Comparison of ENCODE assay signal across 8 cellular contexts in the genomic region with DNA sequence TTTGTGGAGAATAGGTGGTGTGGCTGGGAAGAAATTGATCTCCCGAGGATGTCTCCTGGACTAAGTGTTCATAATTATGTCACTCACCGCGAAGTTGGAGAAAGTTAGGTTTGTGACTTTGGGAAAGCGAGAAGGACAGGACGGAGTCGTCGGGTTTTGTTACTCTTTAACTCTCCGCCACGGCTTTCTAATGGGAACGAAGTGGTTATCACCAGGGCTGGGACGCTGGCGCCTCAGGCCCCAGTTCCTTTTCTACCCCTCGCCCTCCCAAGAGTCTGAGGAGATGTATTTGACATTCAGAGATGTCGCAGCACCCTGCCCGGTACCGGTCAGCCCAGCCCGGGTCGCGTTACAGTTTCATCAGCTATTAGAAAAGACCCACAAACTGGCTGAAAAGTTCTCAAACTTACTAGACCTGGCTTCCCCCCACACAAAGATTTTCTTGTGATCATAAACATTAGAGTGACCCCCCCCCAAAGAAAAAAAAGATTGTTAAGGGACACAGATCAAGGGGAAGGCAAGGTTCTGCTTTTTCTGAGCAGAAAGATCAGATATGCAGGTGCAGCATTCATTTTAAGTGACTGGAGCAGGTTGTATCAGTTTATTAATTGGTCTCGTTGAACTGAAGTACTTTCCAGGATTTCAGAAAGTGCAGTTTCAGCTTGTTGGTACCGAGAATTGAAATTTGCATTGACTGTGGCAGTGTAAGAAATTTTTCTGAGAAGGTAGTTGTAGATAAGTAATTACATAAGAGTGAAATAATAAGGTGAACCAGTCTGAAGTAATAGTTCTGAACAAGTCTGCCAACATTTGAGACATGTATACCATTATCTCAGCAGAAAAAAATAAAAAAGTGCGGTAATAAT. TPM values are rescaled to one million over a fixed set of nuclear protein-coding genes. Genes with fewer than 3 reads are reported as not detected.
DNase-seq lines count a peak whose midpoint lies in the region; ATAC-seq and TF ChIP-seq lines count a peak whose summit lies in the region.

No MANE protein-coding gene starts in this region.

- peaks cover 20% of the 10 kb centered on the region for H3K36me3 ChIP-seq in BE2C
- H3K36me3 ChIP-seq in iPS DF 6.9 (ENCODE audit: control insufficient read depth, insufficient read depth, low read length) = peaks cover 8% of the 10 kb centered on the region

- H3K4me1 Mint-ChIP-seq in activated T-helper 1 cell treated with anti-CD3 and anti-CD28 coated beads, Interleukin-12 subunit alpha, Interleukin-12 subunit beta, Interleukin-2, Interleukin-4 antibody, amounts not matched to agents 30 ng/mL and 10 ng/mL and 1 ng/mL, durations not matched to agents 14 hours and 24 hours and 36 hours (ENCODE audit: low read depth) = peaks cover 36% of the 10 kb centered on the region
- H3K4me1 Mint-ChIP-seq in stimulated activated effector memory CD8-positive, alpha-beta T cell treated with anti-CD3 and anti-CD28 coated beads, Interleukin-12 subunit alpha, Interleukin-12 subunit beta, amount 100 ng/mL, for 72 hours = peaks cover 30% of the 10 kb centered on the region

- intact Hi-C loops in activated T-helper 1 cell treated with anti-CD3 and anti-CD28 coated beads, Interleukin-12 subunit alpha, Interleukin-12 subunit beta, Interleukin-2, Interleukin-4 antibody, amounts not matched to agents 30 ng/mL and 10 ng/mL and 1 ng/mL, durations not matched to agents 14 hours and 24 hours and 36 hours (cut with micrococcal nuclease) = loop anchor here (1.0 to 10.0 kb wide), 9 partner anchors 223 to 705 kb away; a partner anchor contains a TSS

- no peaks in the 10 kb centered on the region for H3K9me3 ChIP-seq in BE2C
- no peaks in the 10 kb centered on the region for H3K9me3 ChIP-seq in iPS DF 6.9 (ENCODE audit: control insufficient read depth, insufficient read depth, low read length)

- ATAC-seq in stimulated activated effector memory CD8-positive, alpha-beta T cell treated with anti-CD3 and anti-CD28 coated beads, Interleukin-12 subunit alpha, Interleukin-12 subunit beta, amount 100 ng/mL, for 72 hours = no peak
- ATAC-seq in HG03280 (IDR thresholded peaks at IDR 0.05; ENCODE audit: unreplicated experiment) = no peak

- peak; percentile 28 for DNase-seq in BE2C
- peak in 1 of 2 experiments; percentile 42 for DNase-seq in HL-60 (ENCODE audit: low read depth in 1 of 2, low spot score in 1 of 2)
- DNase-seq in activated T-helper 1 cell treated with anti-CD3 and anti-CD28 coated beads, Interleukin-12 subunit alpha, Interleukin-12 subunit beta, Interleukin-2, Interleukin-4 antibody, amounts not matched to agents 30 ng/mL and 10 ng/mL and 1 ng/mL, durations not matched to agents 14 hours and 24 hours and 36 hours (ENCODE audit: low spot score) = no peak
- no peak for DNase-seq in iPS DF 6.9 (ENCODE audit: low read depth, low spot score)
- no peak for DNase-seq in stimulated activated effector memory CD8-positive, alpha-beta T cell treated with anti-CD3 and anti-CD28 coated beads, Interleukin-12 subunit alpha, Interleukin-12 subunit beta, amount 100 ng/mL, for 72 hours (ENCODE audit: low spot score in 2 of 2)
- no peak for DNase-seq in activated gamma-delta T cell treated with Interleukin-2 at 50 U/mL for 16 hours
- no peak for DNase-seq in ureter (ENCODE audit: low spot score)

- H3K4me3 ChIP-seq in BE2C (ENCODE audit: low read depth, low read length) (peak overlapping the region; percentile 91), HL-60 (replicated peaks; ENCODE audit: insufficient read depth, low read length) (peak overlapping the region; percentile 57), iPS DF 6.9 (ENCODE audit: low read length) (peak overlapping the region; percentile 62; the same call in 1 of the 2 replicates)

- TF ChIP-seq CTCF in BE2C (IDR thresholded peaks at IDR 0.05; ENCODE audit: low read depth, low read length) (no peak), HL-60 (IDR thresholded peaks at IDR 0.05; ENCODE audit: insufficient read depth, low read length) (no peak)

- H3K27ac Mint-ChIP-seq in activated T-helper 1 cell treated with anti-CD3 and anti-CD28 coated beads, Interleukin-12 subunit alpha, Interleukin-12 subunit beta, Interleukin-2, Interleukin-4 antibody, amounts not matched to agents 30 ng/mL and 10 ng/mL and 1 ng/mL, durations not matched to agents 14 hours and 24 hours and 36 hours = peak overlapping the region; percentile 96
- peak overlapping the region; percentile 90 for H3K27ac Mint-ChIP-seq in stimulated activated effector memory CD8-positive, alpha-beta T cell treated with anti-CD3 and anti-CD28 coated beads, Interleukin-12 subunit alpha, Interleukin-12 subunit beta, amount 100 ng/mL, for 72 hours

- WGBS in iPS DF 6.9 (ENCODE audit: insufficient coverage, insufficient read length) = no CpG with 5 or more reads among the region's 22 CpGs

- peak overlapping the region; percentile 66 for H3K27ac ChIP-seq in HL-60 (replicated peaks)
- no peak overlapping the region for H3K27ac ChIP-seq in iPS DF 6.9 (ENCODE audit: low read length)

- no peaks in the 10 kb centered on the region for H3K36me3 Mint-ChIP-seq in activated T-helper 1 cell treated with anti-CD3 and anti-CD28 coated beads, Interleukin-12 subunit alpha, Interleukin-12 subunit beta, Interleukin-2, Interleukin-4 antibody, amounts not matched to agents 30 ng/mL and 10 ng/mL and 1 ng/mL, durations not matched to agents 14 hours and 24 hours and 36 hours (ENCODE audit: low read depth)
- H3K36me3 Mint-ChIP-seq in stimulated activated effector memory CD8-positive, alpha-beta T cell treated with anti-CD3 and anti-CD28 coated beads, Interleukin-12 subunit alpha, Interleukin-12 subunit beta, amount 100 ng/mL, for 72 hours = peaks cover under 1% of the 10 kb centered on the region

- peak overlapping the region; percentile 94 for H3K4me3 Mint-ChIP-seq in activated T-helper 1 cell treated with anti-CD3 and anti-CD28 coated beads, Interleukin-12 subunit alpha, Interleukin-12 subunit beta, Interleukin-2, Interleukin-4 antibody, amounts not matched to agents 30 ng/mL and 10 ng/mL and 1 ng/mL, durations not matched to agents 14 hours and 24 hours and 36 hours
- peak overlapping the region; percentile 86 for H3K4me3 Mint-ChIP-seq in stimulated activated effector memory CD8-positive, alpha-beta T cell treated with anti-CD3 and anti-CD28 coated beads, Interleukin-12 subunit alpha, Interleukin-12 subunit beta, amount 100 ng/mL, for 72 hours

- peaks cover 18% of the 10 kb centered on the region; the same call in 1 of the 2 replicates for H3K4me1 ChIP-seq in BE2C
- no peaks in the 10 kb centered on the region for H3K4me1 ChIP-seq in iPS DF 6.9 (ENCODE audit: control insufficient read depth, insufficient read depth, low read length)

- H3K27me3 Mint-ChIP-seq in activated T-helper 1 cell treated with anti-CD3 and anti-CD28 coated beads, Interleukin-12 subunit alpha, Interleukin-12 subunit beta, Interleukin-2, Interleukin-4 antibody, amounts not matched to agents 30 ng/mL and 10 ng/mL and 1 ng/mL, durations not matched to agents 14 hours and 24 hours and 36 hours (ENCODE audit: insufficient read depth) = peaks cover 18% of the 10 kb centered on the region

- H3K27me3 ChIP-seq in BE2C (no peaks in the 10 kb centered on the region), HL-60 (ENCODE audit: insufficient read depth, poor library complexity, severe bottlenecking) (no peaks in the 10 kb centered on the region), iPS DF 6.9 (ENCODE audit: control insufficient read depth, insufficient read depth, low read length) (no peaks in the 10 kb centered on the region; the same call in 1 of the 2 replicates)

- H3K9me3 Mint-ChIP-seq in activated T-helper 1 cell treated with anti-CD3 and anti-CD28 coated beads, Interleukin-12 subunit alpha, Interleukin-12 subunit beta, Interleukin-2, Interleukin-4 antibody, amounts not matched to agents 30 ng/mL and 10 ng/mL and 1 ng/mL, durations not matched to agents 14 hours and 24 hours and 36 hours = no peaks in the 10 kb centered on the region
- no peaks in the 10 kb centered on the region for H3K9me3 Mint-ChIP-seq in stimulated activated effector memory CD8-positive, alpha-beta T cell treated with anti-CD3 and anti-CD28 coated beads, Interleukin-12 subunit alpha, Interleukin-12 subunit beta, amount 100 ng/mL, for 72 hours

RNA-seq across cellular contexts. Expression of a gene that starts 0.9 kb away (rescaled TPM):
- 23.9 TPM for polyA plus RNA-seq in BE2C (2012; ENCODE audit: insufficient read depth, insufficient read length, low read depth)
- total RNA-seq in activated T-helper 1 cell treated with anti-CD3 and anti-CD28 coated beads, Interleukin-12 subunit alpha, Interleukin-12 subunit beta, Interleukin-2, Interleukin-4 antibody, amounts not matched to agents 30 ng/mL and 10 ng/mL and 1 ng/mL, durations not matched to agents 14 hours and 24 hours and 36 hours = 5.3 and 5.7 TPM in 2 replicates
- 14.2 TPM for total RNA-seq in ureter
